8 cellular contexts compared by ENCODE assay signal in the genomic region with DNA sequence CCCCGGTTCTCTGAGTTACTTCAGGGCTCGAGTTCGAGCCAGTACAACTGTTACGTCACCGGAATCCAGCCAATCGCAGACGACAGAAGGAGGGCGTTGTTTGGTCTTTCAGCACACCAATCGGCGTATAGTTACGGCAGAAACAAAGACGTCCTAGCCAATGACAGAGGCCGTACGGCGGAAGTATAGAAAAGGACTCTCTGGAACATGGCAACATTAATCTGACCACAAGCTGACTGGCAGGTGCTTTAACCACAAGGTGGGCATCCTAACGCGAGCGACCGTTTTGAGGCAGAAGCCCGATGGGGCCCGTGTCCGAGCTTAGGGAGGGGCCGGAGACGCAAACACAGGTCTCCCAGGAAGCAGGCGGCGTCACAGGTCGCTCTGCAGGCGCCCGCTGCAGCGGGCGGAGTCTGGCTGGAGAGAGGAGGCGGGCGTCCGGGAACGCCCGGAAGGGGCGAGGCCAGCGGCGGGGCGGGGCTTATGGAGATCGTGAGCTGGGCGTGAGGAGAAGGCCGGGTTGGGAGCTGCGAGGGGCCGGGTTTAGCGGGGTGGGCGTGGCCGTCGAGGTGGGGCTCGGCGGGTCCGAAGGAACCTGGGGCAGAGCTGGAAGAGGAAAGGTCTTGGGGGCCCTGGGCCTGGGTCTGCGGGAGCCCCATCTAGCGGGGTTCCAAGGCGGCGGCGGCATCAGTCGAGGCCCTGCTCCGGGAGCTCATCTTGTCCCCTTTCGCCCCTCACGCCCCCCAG. TPM values are rescaled to one million over a fixed set of nuclear protein-coding genes. Genes with fewer than 3 reads are reported as not detected.
DNase-seq lines count a peak whose midpoint lies in the region; ATAC-seq and TF ChIP-seq lines count a peak whose summit lies in the region.

A gene with protein sequence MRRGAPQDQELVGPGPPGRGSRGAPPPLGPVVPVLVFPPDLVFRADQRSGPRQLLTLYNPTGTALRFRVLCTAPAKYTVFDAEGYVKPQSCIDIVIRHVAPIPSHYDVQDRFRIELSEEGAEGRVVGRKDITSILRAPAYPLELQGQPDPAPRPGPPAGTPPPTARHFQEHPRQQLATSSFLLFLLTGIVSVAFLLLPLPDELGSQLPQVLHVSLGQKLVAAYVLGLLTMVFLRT (plus strand): TSS at position 558 of the 747 bp plus-strand sequence. CDS start 252 bp downstream, outside the sequence.

- H3K4me3 ChIP-seq in ascending aorta: peak within 1 kb of the TSS; percentile 84 to 93
- peak within 1 kb of the TSS; percentile 66 to 70 for H3K4me3 ChIP-seq in right atrium auricular region
- peak within 1 kb of the TSS; percentile 88 for H3K4me3 ChIP-seq in psoas muscle
- peak within 1 kb of the TSS; percentile 83 to 87 for H3K4me3 ChIP-seq in uterus

- H3K27ac ChIP-seq in ascending aorta (peak within 1 kb of the TSS; percentile 86 to 88), right atrium auricular region (peak within 1 kb of the TSS; percentile 89 to 95), psoas muscle (peak within 1 kb of the TSS; percentile 99), uterus (peak within 1 kb of the TSS; percentile 94)

- H3K4me1 ChIP-seq in ascending aorta (peaks cover 3 to 11% of the 10 kb centered on the region in 2 donors), right atrium auricular region (peaks cover 0 to 17% of the 10 kb centered on the region in 2 donors), psoas muscle (no peaks in the 10 kb centered on the region), uterus (peaks cover 0 to 10% of the 10 kb centered on the region in 2 donors)

- peak; percentile 92 for ATAC-seq in GM18502 (IDR thresholded peaks at IDR 0.05; ENCODE audit: poor library complexity, unreplicated experiment)
- ATAC-seq in HG02970 (IDR thresholded peaks at IDR 0.05; ENCODE audit: low FRiP score, unreplicated experiment): peak; percentile 91
- peak; percentile 96 to 99 (median 97) for ATAC-seq in psoas muscle

- peak; percentile 64 to 72 for TF ChIP-seq POLR2A in uterus (IDR thresholded peaks at IDR 0.05)

- H3K36me3 ChIP-seq in ascending aorta: no peaks in the 10 kb centered on the region
- H3K36me3 ChIP-seq in right atrium auricular region: no peaks in the 10 kb centered on the region
- H3K36me3 ChIP-seq in psoas muscle (ENCODE audit: insufficient read depth in 1 of 2, low read depth in 1 of 2): peaks cover 0 to 9% of the 10 kb centered on the region in 2 donors
- no peaks in the 10 kb centered on the region for H3K36me3 ChIP-seq in uterus

- 0 to 1% (median 0%) methylated on average over 35 to 61 of the region's 61 CpGs for WGBS in psoas muscle, 3 donors

- H3K9me3 Mint-ChIP-seq in T-helper 2 cell treated with Interferon-gamma antibody and Interleukin-4, amounts not matched to agents 5 μg/mL and 100 μg/mL, for 36 hours: no peaks in the 10 kb centered on the region

- TF ChIP-seq CTCF in ascending aorta (IDR thresholded peaks at IDR 0.05): no peak
- TF ChIP-seq CTCF in right atrium auricular region (IDR thresholded peaks at IDR 0.05): no peak
- TF ChIP-seq CTCF in psoas muscle (IDR thresholded peaks at IDR 0.05): no peak
- TF ChIP-seq CTCF in uterus (IDR thresholded peaks at IDR 0.05): peak in 2 of 4 experiments; percentile 31 to 40

- DNase-seq in NCI-H1930 (lab: John Stamatoyannopoulos, UW) (peak; percentile 99), ascending aorta (ENCODE audit: low spot score in 2 of 2) (peak; percentile 95 to 100), right atrium auricular region (ENCODE audit: low spot score) (peak; percentile 100), psoas muscle (peak; percentile 98 to 99), uterus (peak; percentile 99 to 100)
- peak; percentile 98 for DNase-seq in T-helper 2 cell treated with Interferon-gamma antibody and Interleukin-4, amounts not matched to agents 5 μg/mL and 100 μg/mL, for 36 hours (ENCODE audit: low spot score)

- H3K27me3 Mint-ChIP-seq in T-helper 2 cell treated with Interferon-gamma antibody and Interleukin-4, amounts not matched to agents 5 μg/mL and 100 μg/mL, for 36 hours (ENCODE audit: low read depth): no peaks in the 10 kb centered on the region

- intact Hi-C loops in ascending aorta (cut with DNase I) (loop anchor here (1.0 to 5.0 kb wide), 7 partner anchors 8 to 175 kb away; a partner anchor contains a TSS), psoas muscle (cut with DNase I) (loop anchor here (1.0 to 5.0 kb wide), 2 partner anchors 26 to 60 kb away; a partner anchor contains a TSS), uterus (cut with DNase I; ENCODE audit: low total_unique reads) (no loop called here)

- peak within 1 kb of the TSS; percentile 96 for H3K4me3 Mint-ChIP-seq in T-helper 2 cell treated with Interferon-gamma antibody and Interleukin-4, amounts not matched to agents 5 μg/mL and 100 μg/mL, for 36 hours

- peak within 1 kb of the TSS; percentile 100 for H3K27ac Mint-ChIP-seq in T-helper 2 cell treated with Interferon-gamma antibody and Interleukin-4, amounts not matched to agents 5 μg/mL and 100 μg/mL, for 36 hours

- H3K9me3 ChIP-seq in ascending aorta (no peaks in the 10 kb centered on the region), right atrium auricular region (no peaks in the 10 kb centered on the region), psoas muscle (no peaks in the 10 kb centered on the region), uterus (no peaks in the 10 kb centered on the region)

- peaks cover 17% of the 10 kb centered on the region for H3K36me3 Mint-ChIP-seq in T-helper 2 cell treated with Interferon-gamma antibody and Interleukin-4, amounts not matched to agents 5 μg/mL and 100 μg/mL, for 36 hours (ENCODE audit: low read depth)

- H3K4me1 Mint-ChIP-seq in T-helper 2 cell treated with Interferon-gamma antibody and Interleukin-4, amounts not matched to agents 5 μg/mL and 100 μg/mL, for 36 hours (ENCODE audit: low read depth): peaks cover 10% of the 10 kb centered on the region

- no peaks in the 10 kb centered on the region for H3K27me3 ChIP-seq in ascending aorta
- no peaks in the 10 kb centered on the region for H3K27me3 ChIP-seq in right atrium auricular region
- H3K27me3 ChIP-seq in psoas muscle (ENCODE audit: insufficient read depth in 3 of 3, low read length in 2 of 3): no peaks in the 10 kb centered on the region
- no peaks in the 10 kb centered on the region for H3K27me3 ChIP-seq in uterus

RNA-seq across cellular contexts. Expression of the gene that starts here (rescaled TPM):
- total RNA-seq in ascending aorta (11.0 TPM), right atrium auricular region (10 to 100 TPM; 11.8 to 13.5 TPM), psoas muscle (1 to 10 TPM; 6.2 to 7.0 (median 6.4) TPM), uterus (10 to 100 TPM in 2 of 4 donors, 1 to 10 TPM in 2; 1.3 to 35.3 (median 15.1) TPM)
- 10 to 100 TPM in 1 of 3 donors, 1 to 10 TPM in 2; 7.7 to 11.3 (median 7.9) TPM for polyA plus RNA-seq in psoas muscle

Comparison
In these comparisons a context has a peak if more than half of its experiments do, and no peak if none do; other contexts are left out.
1. Peak in every context shown above with its lines: DNase-seq, ATAC-seq, H3K4me3 ChIP-seq and H3K27ac ChIP-seq.